In genomic region chr6:155162682-155163081, GRCh38 we compare ENCODE assay signal across 19 cellular contexts.
DNase-seq lines count a peak whose midpoint lies in the region; ATAC-seq, FAIRE-seq and TF ChIP-seq lines count a peak whose summit lies in the region.
"Had no signal": no experiment of that assay in that cellular context is flagged by ENCODE, and none has a peak within 500 bp of the region (broad histone marks: within the 10 kb centered on the region; RNA-seq: fewer than 3 reads in every experiment).

No MANE protein-coding gene starts in this region.

- no peak overlapping the region for H3K4me3 Mint-ChIP-seq in GM23338
- H3K4me3 Mint-ChIP-seq in activated T-helper 1 cell treated with anti-CD3 and anti-CD28 coated beads, Interleukin-12 subunit alpha, Interleukin-12 subunit beta, Interleukin-2, Interleukin-4 antibody, amounts not matched to agents 30 ng/mL and 10 ng/mL and 1 ng/mL, durations not matched to agents 14 hours and 24 hours and 36 hours = no peak overlapping the region
- H3K4me3 Mint-ChIP-seq: B cell; CD4-positive, alpha-beta T cell had no signal

- H3K4me1 ChIP-seq in A549 (peaks cover 19% of the 10 kb centered on the region), GM23338 (ENCODE audit: insufficient read depth) (peaks cover 22% of the 10 kb centered on the region), right atrium auricular region (no peaks in the 10 kb centered on the region)

- H3K36me3 ChIP-seq in GM23338 (ENCODE audit: insufficient read depth) (no peaks in the 10 kb centered on the region), right atrium auricular region (no peaks in the 10 kb centered on the region)

- no peak for TF ChIP-seq POLR2A in A549 (IDR thresholded peaks at IDR 0.05; ENCODE audit: low read length)

- peaks cover 12% of the 10 kb centered on the region for H3K36me3 Mint-ChIP-seq in GM23338 (ENCODE audit: low read depth)
- peaks cover 56% of the 10 kb centered on the region for H3K36me3 Mint-ChIP-seq in activated T-helper 1 cell treated with anti-CD3 and anti-CD28 coated beads, Interleukin-12 subunit alpha, Interleukin-12 subunit beta, Interleukin-2, Interleukin-4 antibody, amounts not matched to agents 30 ng/mL and 10 ng/mL and 1 ng/mL, durations not matched to agents 14 hours and 24 hours and 36 hours (ENCODE audit: low read depth)

- H3K27me3 ChIP-seq in GM23338 (ENCODE audit: insufficient read depth) = no peaks in the 10 kb centered on the region
- no peaks in the 10 kb centered on the region for H3K27me3 ChIP-seq in right atrium auricular region

- H3K9me3 ChIP-seq in A549 (no peaks in the 10 kb centered on the region), right atrium auricular region (no peaks in the 10 kb centered on the region)

- H2AFZ ChIP-seq in GM23338 = no peak overlapping the region

- no peak for TF ChIP-seq RAD21 in A549 (conservative IDR thresholded peaks at IDR 0.05 in 1 of 2, IDR thresholded peaks at IDR 0.05 in 1 of 2)

- no peaks in the 10 kb centered on the region; the same call in 1 of the 2 replicates for H3K79me2 ChIP-seq in GM23338 (replicated peaks; ENCODE audit: insufficient read depth)

- no peaks in the 10 kb centered on the region for H3K27me3 Mint-ChIP-seq in GM23338 (ENCODE audit: insufficient read depth, low read depth, poor library complexity)
- H3K27me3 Mint-ChIP-seq in activated T-helper 1 cell treated with anti-CD3 and anti-CD28 coated beads, Interleukin-12 subunit alpha, Interleukin-12 subunit beta, Interleukin-2, Interleukin-4 antibody, amounts not matched to agents 30 ng/mL and 10 ng/mL and 1 ng/mL, durations not matched to agents 14 hours and 24 hours and 36 hours (ENCODE audit: insufficient read depth) = peaks cover 2% of the 10 kb centered on the region
- H3K27me3 Mint-ChIP-seq: B cell; CD4-positive, alpha-beta T cell had no signal

- H4K20me1 ChIP-seq in GM23338 (replicated peaks; ENCODE audit: insufficient read depth) = no peaks in the 10 kb centered on the region

- no peaks in the 10 kb centered on the region for H3F3A ChIP-seq in GM23338 (replicated peaks; ENCODE audit: low read depth)

- H3K27ac Mint-ChIP-seq in GM23338 = no peak overlapping the region
- H3K27ac Mint-ChIP-seq in activated T-helper 1 cell treated with anti-CD3 and anti-CD28 coated beads, Interleukin-12 subunit alpha, Interleukin-12 subunit beta, Interleukin-2, Interleukin-4 antibody, amounts not matched to agents 30 ng/mL and 10 ng/mL and 1 ng/mL, durations not matched to agents 14 hours and 24 hours and 36 hours = peak overlapping the region; percentile 57
- H3K27ac Mint-ChIP-seq: B cell; CD4-positive, alpha-beta T cell had no signal

- TF ChIP-seq CTCF in A549 (IDR thresholded peaks at IDR 0.05) (no peak), GM23338 (conservative IDR thresholded peaks at IDR 0.05; ENCODE audit: low read depth in 2 of 2) (no peak), fibroblast of the aortic adventitia (IDR thresholded peaks at IDR 0.05; ENCODE audit: insufficient read depth, low read length) (no peak), right atrium auricular region (IDR thresholded peaks at IDR 0.05) (no peak)

- H3K4me2 ChIP-seq in A549 (peak overlapping the region; percentile 53), GM23338 (no peak overlapping the region)

- no peak for ATAC-seq in A549
- no peak for ATAC-seq in GM23338
- no peak for ATAC-seq in HG03432 (IDR thresholded peaks at IDR 0.05; ENCODE audit: unreplicated experiment)

- FAIRE-seq in A549 (lab: Jason Lieb, UNC) = no peak
- FAIRE-seq: D721Med, H54 had no signal

- no peaks in the 10 kb centered on the region for H3K9me2 ChIP-seq in GM23338 (ENCODE audit: insufficient read depth)

- 35% methylated on average over 3 of the region's 3 CpGs for WGBS in A549 (ENCODE audit: missing lambda C conversion rate)

- POLR2A ChIA-PET in A549 (lab: Yijun Ruan, JAX) = no interaction called here

- CTCF ChIA-PET in A549 (lab: Yijun Ruan, JAX) = interaction anchor here (1.2 kb wide), 1 partner anchor 9 kb away, joined by 3 read pairs; no protein-coding TSS in a partner anchor

- no peak overlapping the region for H3K4me3 ChIP-seq in A549
- no peak overlapping the region for H3K4me3 ChIP-seq in GM23338
- H3K4me3 ChIP-seq in fibroblast of the aortic adventitia (ENCODE audit: low read depth, low read length) = no peak overlapping the region
- no peak overlapping the region for H3K4me3 ChIP-seq in right atrium auricular region
- H3K4me3 ChIP-seq: SK-N-MC had no signal

- H3K27ac ChIP-seq in A549 = peak overlapping the region in 1 of 2 experiments; percentile 0; a peak in 1 of 6 replicates
- peak overlapping the region; percentile 68; the same call in 1 of the 2 replicates for H3K27ac ChIP-seq in GM23338 (ENCODE audit: low read depth)
- H3K27ac ChIP-seq in right atrium auricular region = no peak overlapping the region
- H3K27ac ChIP-seq: SK-N-MC had no signal

- peaks cover 17% of the 10 kb centered on the region for H3K4me1 Mint-ChIP-seq in GM23338
- H3K4me1 Mint-ChIP-seq in activated T-helper 1 cell treated with anti-CD3 and anti-CD28 coated beads, Interleukin-12 subunit alpha, Interleukin-12 subunit beta, Interleukin-2, Interleukin-4 antibody, amounts not matched to agents 30 ng/mL and 10 ng/mL and 1 ng/mL, durations not matched to agents 14 hours and 24 hours and 36 hours (ENCODE audit: low read depth) = peaks cover 74% of the 10 kb centered on the region

- intact Hi-C loops in activated T-helper 1 cell treated with anti-CD3 and anti-CD28 coated beads, Interleukin-12 subunit alpha, Interleukin-12 subunit beta, Interleukin-2, Interleukin-4 antibody, amounts not matched to agents 30 ng/mL and 10 ng/mL and 1 ng/mL, durations not matched to agents 14 hours and 24 hours and 36 hours (cut with micrococcal nuclease) = no loop called here

- DNase-seq in A549 (ENCODE audit: low read depth in 1 of 2, low spot score in 1 of 2) (no peak), GM23338 (ENCODE audit: low spot score) (no peak), fibroblast of the aortic adventitia (ENCODE audit: low read depth) (peak; percentile 40), right atrium auricular region (ENCODE audit: low spot score) (no peak), NCI-H2227 (lab: John Stamatoyannopoulos, UW; ENCODE audit: unreplicated experiment) (no peak), activated T-cell treated with anti-CD3 and anti-CD28 coated beads for 4 hours (no peak)
- no peak for DNase-seq in activated T-helper 1 cell treated with anti-CD3 and anti-CD28 coated beads, Interleukin-12 subunit alpha, Interleukin-12 subunit beta, Interleukin-2, Interleukin-4 antibody, amounts not matched to agents 30 ng/mL and 10 ng/mL and 1 ng/mL, durations not matched to agents 14 hours and 24 hours and 36 hours (ENCODE audit: low spot score)
- DNase-seq: CD4-positive, alpha-beta T cell; DMS79 treated with DMSO at 0.1 percent for 48 hours; NCI-H1417; NCI-H2029; NCI-H510A treated with DMSO at 0.1 percent for 48 hours; NK-92 treated with Interleukin-12 subunit alpha and Interleukin-12 subunit beta, amount 100 ng/mL, for 24 hours; OCI-M1 had no signal

- TF ChIP-seq EP300 in A549 (IDR thresholded peaks at IDR 0.05) = no peak

- peaks cover 8% of the 10 kb centered on the region; the same call in 1 of the 3 replicates for H3K9me3 Mint-ChIP-seq in GM23338
- H3K9me3 Mint-ChIP-seq in activated T-helper 1 cell treated with anti-CD3 and anti-CD28 coated beads, Interleukin-12 subunit alpha, Interleukin-12 subunit beta, Interleukin-2, Interleukin-4 antibody, amounts not matched to agents 30 ng/mL and 10 ng/mL and 1 ng/mL, durations not matched to agents 14 hours and 24 hours and 36 hours = peaks cover 22% of the 10 kb centered on the region
- H3K9me3 Mint-ChIP-seq: CD4-positive, alpha-beta T cell had no signal

TF ChIP-seq in A549, 52 proteins besides CTCF, POLR2A, EP300 and RAD21 (continues in another document):
- TF ChIP-seq FOSB (CRISPR knock-in tag; IDR thresholded peaks at IDR 0.05) (no peak), NR3C1 (IDR thresholded peaks at IDR 0.05) (no peak), SREBF2 (IDR thresholded peaks at IDR 0.05) (no peak), KDM5A (IDR thresholded peaks at IDR 0.05) (no peak), MYC (IDR thresholded peaks at IDR 0.05; ENCODE audit: borderline replicate concordance, low read length) (no peak), MAX (IDR thresholded peaks at IDR 0.05) (no peak), TP53 (CRISPR knock-in tag; IDR thresholded peaks at IDR 0.05) (no peak), NPAS2 (CRISPR knock-in tag; IDR thresholded peaks at IDR 0.05; ENCODE audit: borderline replicate concordance) (no peak), JUN (IDR thresholded peaks at IDR 0.05) (no peak), RARB (CRISPR knock-in tag; IDR thresholded peaks at IDR 0.05) (no peak), MAZ (IDR thresholded peaks at IDR 0.05; ENCODE audit: borderline replicate concordance, low read depth, low read length) (no peak), FOSL2 (IDR thresholded peaks at IDR 0.05) (no peak), FOSL2 (CRISPR knock-in tag; IDR thresholded peaks at IDR 0.05) (no peak)

TF ChIP-seq in GM23338, 12 proteins besides CTCF, POLR2A, EP300 and RAD21 (continues in another document):
- TF ChIP-seq ETS1 (IDR thresholded peaks at IDR 0.05) = no peak
- no peak for TF ChIP-seq EZH2phosphoT487 (IDR thresholded peaks at IDR 0.05; ENCODE audit: unreplicated experiment)
- TF ChIP-seq JUNB (IDR thresholded peaks at IDR 0.05; ENCODE audit: unreplicated experiment) = no peak
